8 cellular contexts compared by ENCODE assay signal in genomic region chr6:27238010-27238983, GRCh38. TPM values are rescaled to one million over a fixed set of nuclear protein-coding genes. Genes with fewer than 3 reads are reported as not detected.
DNase-seq lines count a peak whose midpoint lies in the region; FAIRE-seq and TF ChIP-seq lines count a peak whose summit lies in the region.

No MANE protein-coding gene starts in this region.

- H3K4me3 Mint-ChIP-seq in neural crest cell: peak overlapping the region; percentile 82

- intact Hi-C loops in endothelial cell of umbilical vein (cut with micrococcal nuclease) (loop anchor here (5.0 kb wide), 2 partner anchors 61 to 309 kb away; no protein-coding TSS in a partner anchor), esophagus squamous epithelium (cut with DNase I) (no loop called here)

- no peaks in the 10 kb centered on the region for H3F3A ChIP-seq in MM.1S (ENCODE audit: insufficient read depth, low read length)

- no TSS peak for BruUV-seq in endothelial cell of umbilical vein (replicated peaks; lab: Mats Ljungman, UMichigan)

- peaks cover 22% of the 10 kb centered on the region for H3K4me1 Mint-ChIP-seq in neural crest cell

- CTCF ChIA-PET in endothelial cell of umbilical vein (lab: Charles Lee): interaction anchor here (1.3 to 1.7 kb wide), 2 partner anchors 24 to 514 kb away, joined by 3 to 10 read pairs; no protein-coding TSS in a partner anchor

- no peak for TF ChIP-seq POLR2A in endothelial cell of umbilical vein (IDR thresholded peaks at IDR 0.05; ENCODE audit: low read depth, low read length)
- TF ChIP-seq POLR2A in esophagus squamous epithelium (IDR thresholded peaks at IDR 0.05): no peak
- no peak for TF ChIP-seq POLR2A in GM12892 (IDR thresholded peaks at IDR 0.05; ENCODE audit: low read depth, low read length)

- dilution Hi-C loops in endothelial cell of umbilical vein (cut with MboI; ENCODE audit: extremely low pct_ligation_motif_present, low sequenced_read_pairs): no loop called here

- no peak overlapping the region for H3K27ac ChIP-seq in endothelial cell of umbilical vein (ENCODE audit: insufficient read depth, low read depth, low read length)
- H3K27ac ChIP-seq in esophagus squamous epithelium: no peak overlapping the region
- H3K27ac ChIP-seq in MM.1S (ENCODE audit: low read length): no peak overlapping the region

- POLR2A ChIA-PET in endothelial cell of umbilical vein (lab: Charles Lee): no interaction called here

- WGBS in esophagus squamous epithelium, 2 donors: 8% methylated on average over 35 of the region's 41 CpGs

- H3K9me3 ChIP-seq in endothelial cell of umbilical vein (replicated peaks; ENCODE audit: control insufficient read depth, insufficient read depth, low read length) (no peaks in the 10 kb centered on the region), esophagus squamous epithelium (no peaks in the 10 kb centered on the region), MM.1S (replicated peaks; ENCODE audit: insufficient read depth, low read length) (no peaks in the 10 kb centered on the region)

- TF ChIP-seq CTCF in endothelial cell of umbilical vein (IDR thresholded peaks at IDR 0.05; ENCODE audit: extremely low read depth in 1 of 2, insufficient read depth in 1 of 2, low read depth in 1 of 2, low read length in 2 of 2) (no peak), neural crest cell (conservative IDR thresholded peaks at IDR 0.05) (no peak), esophagus squamous epithelium (IDR thresholded peaks at IDR 0.05) (no peak), MM.1S (IDR thresholded peaks at IDR 0.05; ENCODE audit: low read length) (no peak)

- H3K4me3 ChIP-seq in endothelial cell of umbilical vein (replicated peaks in 1 of 3; ENCODE audit: insufficient read depth in 1 of 3, low read depth in 1 of 3, low read length in 3 of 3): peak overlapping the region; percentile 10 to 65 (median 61)
- H3K4me3 ChIP-seq in esophagus squamous epithelium: peak overlapping the region in 1 of 4 donors; percentile 10
- H3K4me3 ChIP-seq in MM.1S (ENCODE audit: low read length): no peak overlapping the region

- H3K4me1 ChIP-seq in endothelial cell of umbilical vein (ENCODE audit: control insufficient read depth, extremely low read depth, insufficient read depth, low read length): peaks cover 12% of the 10 kb centered on the region
- peaks cover 0 to 22% (median 0%) of the 10 kb centered on the region in 3 donors for H3K4me1 ChIP-seq in esophagus squamous epithelium
- H3K4me1 ChIP-seq in MM.1S (ENCODE audit: low read length): no peaks in the 10 kb centered on the region

- H2AFZ ChIP-seq in endothelial cell of umbilical vein (ENCODE audit: low read depth, low read length) (peak overlapping the region; percentile 49), MM.1S (ENCODE audit: low read length) (no peak overlapping the region)

- H3K9me3 Mint-ChIP-seq in neural crest cell: peaks cover under 1% of the 10 kb centered on the region

- H3K36me3 Mint-ChIP-seq in neural crest cell (ENCODE audit: low read depth): peaks cover 5% of the 10 kb centered on the region

- no peaks in the 10 kb centered on the region for H3K9me1 ChIP-seq in endothelial cell of umbilical vein (replicated peaks; ENCODE audit: control insufficient read depth, extremely low read depth, insufficient read depth, low read length)

- peaks cover 2 to 8% of the 10 kb centered on the region in 2 experiments for H3K27me3 ChIP-seq in endothelial cell of umbilical vein (ENCODE audit: control insufficient read depth in 2 of 2, insufficient read depth in 2 of 2, low read length in 2 of 2)
- peaks cover 0 to 100% (median 15%) of the 10 kb centered on the region in 4 donors for H3K27me3 ChIP-seq in esophagus squamous epithelium
- peaks cover 21% of the 10 kb centered on the region for H3K27me3 ChIP-seq in MM.1S (replicated peaks; ENCODE audit: insufficient read depth, low read length)

- H4K20me1 ChIP-seq in endothelial cell of umbilical vein (replicated peaks; ENCODE audit: control insufficient read depth, extremely low read depth, insufficient read depth, low read length): no peaks in the 10 kb centered on the region
- H4K20me1 ChIP-seq in MM.1S (ENCODE audit: insufficient read depth, low read length): no peaks in the 10 kb centered on the region

- H3K9ac ChIP-seq in endothelial cell of umbilical vein (replicated peaks; ENCODE audit: extremely low read depth, insufficient read depth, low read length) (no peak overlapping the region), MM.1S (ENCODE audit: low read length) (no peak overlapping the region)

- H3K27ac Mint-ChIP-seq in neural crest cell (ENCODE audit: unreplicated experiment): no peak overlapping the region

- H3K36me3 ChIP-seq in endothelial cell of umbilical vein (ENCODE audit: control insufficient read depth in 2 of 2, extremely low read depth in 1 of 2, insufficient read depth in 2 of 2, low read length in 2 of 2): no peaks in the 10 kb centered on the region
- no peaks in the 10 kb centered on the region for H3K36me3 ChIP-seq in esophagus squamous epithelium
- H3K36me3 ChIP-seq in MM.1S (replicated peaks; ENCODE audit: insufficient read depth, low read length): no peaks in the 10 kb centered on the region

- H3K4me2 ChIP-seq in endothelial cell of umbilical vein (ENCODE audit: insufficient read depth, low read length) (peak overlapping the region; percentile 93), MM.1S (ENCODE audit: low read depth, low read length) (no peak overlapping the region)

- H3K27me3 Mint-ChIP-seq in neural crest cell (ENCODE audit: low read depth): peaks cover 91% of the 10 kb centered on the region

- H3K79me2 ChIP-seq in endothelial cell of umbilical vein (ENCODE audit: control insufficient read depth, insufficient read depth, low read length): no peaks in the 10 kb centered on the region
- no peaks in the 10 kb centered on the region for H3K79me2 ChIP-seq in MM.1S (ENCODE audit: low read length)

- FAIRE-seq in endothelial cell of umbilical vein (lab: Jason Lieb, UNC) (peak; percentile 15), GM12892 (lab: Jason Lieb, UNC) (no peak)

- DNase-seq in DMS 273 (lab: John Stamatoyannopoulos, UW; ENCODE audit: unreplicated experiment): peak; percentile 54
- DNase-seq in DMS 273 treated with DMSO at 0.1 percent for 48 hours (lab: John Stamatoyannopoulos, UW): no peak
- peak; percentile 42 for DNase-seq in OCI-M2 (lab: John Stamatoyannopoulos, UW; ENCODE audit: unreplicated experiment)
- DNase-seq in endothelial cell of umbilical vein (ENCODE audit: low read depth, low spot score): peak; percentile 10
- no peak for DNase-seq in neural crest cell (ENCODE audit: low read depth, low spot score)
- no peak for DNase-seq in esophagus squamous epithelium (lab: John Stamatoyannopoulos, UW)
- no peak for DNase-seq in MM.1S
- no peak for DNase-seq in GM12892 (ENCODE audit: insufficient read length)

- no peaks in the 10 kb centered on the region for H3K9me2 ChIP-seq in MM.1S (replicated peaks; ENCODE audit: insufficient read depth, low read length)

TF ChIP-seq in endothelial cell of umbilical vein, 7 proteins besides CTCF, POLR2A, EP300 and RAD21:
- TF ChIP-seq EZH2 (IDR thresholded peaks at IDR 0.05; ENCODE audit: borderline replicate concordance, low read depth, low read length, severe bottlenecking): peak; percentile 42
- TF ChIP-seq FOS (IDR thresholded peaks at IDR 0.05; ENCODE audit: borderline replicate concordance, insufficient read depth, low read length): no peak

RNA-seq across cellular contexts. Expression of gene PRSS16, which starts 9.2 kb away (rescaled TPM):
- total RNA-seq in endothelial cell of umbilical vein (not detected in 2 replicates), neural crest cell (0.57 and 0.63 TPM in 2 replicates), esophagus squamous epithelium (10 to 100 TPM in 3 of 4 donors, 1 to 10 TPM in 1; 5.1 to 25.7 (median 11.0) TPM)
- not detected in 2 replicates for polyA plus RNA-seq in endothelial cell of umbilical vein
- polyA plus RNA-seq in endothelial cell of umbilical vein (2011; cell fraction: cytosol; rRNA removed): not detected in 2 replicates
- polyA plus RNA-seq in endothelial cell of umbilical vein (2011; cell fraction: nucleus; rRNA removed): 0.16 TPM in 1 of 2 replicates, not detected in the other
- polyA plus RNA-seq in endothelial cell of umbilical vein (2012): not detected in 2 replicates
- polyA minus RNA-seq in endothelial cell of umbilical vein: 1.3 TPM in 1 of 2 replicates, not detected in the other
- polyA minus RNA-seq in endothelial cell of umbilical vein (2011; cell fraction: cytosol; rRNA and poly(A)+ RNA removed): 0.72 TPM
- not detected in 2 replicates for polyA minus RNA-seq in endothelial cell of umbilical vein (2011; cell fraction: nucleus; rRNA and poly(A)+ RNA removed)
- 4.0 TPM for polyA plus RNA-seq in GM12892 (2012; ENCODE audit: missing spikeins)

Comparison
In these comparisons a context has a peak if more than half of its experiments do, and no peak if none do; other contexts are left out.
1. DNase-seq: peak in DMS 273 (single experiment), OCI-M2 (single experiment) and endothelial cell of umbilical vein (single experiment); none in DMS 273 treated with DMSO at 0.1 percent for 48 hours (single experiment), neural crest cell (single experiment), esophagus squamous epithelium (single experiment), MM.1S (single experiment) and GM12892 (single experiment).